ENCODE assay signal across 8 cellular contexts in genomic region chr5:56328753-56329560, GRCh38.
DNase-seq lines count a peak whose midpoint lies in the region; ATAC-seq, FAIRE-seq and TF ChIP-seq lines count a peak whose summit lies in the region.

No MANE protein-coding gene starts in this region.

- ATAC-seq in GM21360 (IDR thresholded peaks at IDR 0.05; ENCODE audit: unreplicated experiment) = peak; percentile 60
- ATAC-seq in heart left ventricle = no peak

- H3K4me3 ChIP-seq in ACC112 (ENCODE audit: low read depth, low read length) (no peak overlapping the region), Karpas-422 (ENCODE audit: low read length) (no peak overlapping the region), heart left ventricle (no peak overlapping the region)

- peak overlapping the region; percentile 5; the same call in 1 of the 2 replicates for H3K27ac ChIP-seq in ACC112 (ENCODE audit: low read depth, low read length)
- H3K27ac ChIP-seq in Karpas-422 (ENCODE audit: low read length) = no peak overlapping the region
- H3K27ac ChIP-seq in heart left ventricle = peak overlapping the region in 2 of 12 donors; percentile 3 to 30

- TF ChIP-seq CTCF in D721Med (IDR thresholded peaks at IDR 0.05; ENCODE audit: insufficient read depth, missing control alignments) (no peak), heart left ventricle (IDR thresholded peaks at IDR 0.05) (no peak)

- no peak for TF ChIP-seq POLR2A in heart left ventricle (IDR thresholded peaks at IDR 0.05)

- H3K36me3 ChIP-seq in ACC112 (ENCODE audit: insufficient read depth, low read length) (no peaks in the 10 kb centered on the region), Karpas-422 (ENCODE audit: insufficient read depth, low read length) (no peaks in the 10 kb centered on the region), heart left ventricle (no peaks in the 10 kb centered on the region)

- 53 to 69% (median 59%) methylated on average over 3 of the region's 3 CpGs for WGBS in heart left ventricle, 4 donors

- peak overlapping the region; percentile 58 for H3K4me3 Mint-ChIP-seq in activated naive CD8-positive, alpha-beta T cell treated with anti-CD3 and anti-CD28 coated beads for 36 hours

- peak overlapping the region; percentile 99 for H3K27ac Mint-ChIP-seq in activated naive CD8-positive, alpha-beta T cell treated with anti-CD3 and anti-CD28 coated beads for 36 hours

- H2AFZ ChIP-seq in ACC112 (ENCODE audit: low read length, unreplicated experiment) (no peak overlapping the region), Karpas-422 (ENCODE audit: low read length) (peak overlapping the region; percentile 53; the same call in 1 of the 2 replicates)

- peaks cover 19% of the 10 kb centered on the region for H3K9me3 Mint-ChIP-seq in activated naive CD8-positive, alpha-beta T cell treated with anti-CD3 and anti-CD28 coated beads for 36 hours

- no peaks in the 10 kb centered on the region for H3K27me3 Mint-ChIP-seq in activated naive CD8-positive, alpha-beta T cell treated with anti-CD3 and anti-CD28 coated beads for 36 hours

- FAIRE-seq in D721Med (lab: Jason Lieb, UNC) = no peak

- H3K9ac ChIP-seq in Karpas-422 (ENCODE audit: low read length) = no peak overlapping the region

- peaks cover 14% of the 10 kb centered on the region for H3K4me1 ChIP-seq in ACC112 (ENCODE audit: control insufficient read depth, insufficient read depth, low read length, unreplicated experiment)
- H3K4me1 ChIP-seq in Karpas-422 (ENCODE audit: low read length) = peaks cover 11% of the 10 kb centered on the region
- H3K4me1 ChIP-seq in heart left ventricle = peaks cover 0 to 32% (median 6%) of the 10 kb centered on the region in 12 donors

- intact Hi-C loops in heart left ventricle (cut with DNase I) = no loop called here

- H3K9me3 ChIP-seq in Karpas-422 (ENCODE audit: low read length) (no peaks in the 10 kb centered on the region), heart left ventricle (peaks cover 0 to 6% (median 0%) of the 10 kb centered on the region in 12 donors)

- DNase-seq in Karpas-422 (no peak), renal cortical epithelial cell (ENCODE audit: low read depth) (peak; percentile 91), D721Med (ENCODE audit: insufficient read length, low spot score) (no peak), heart left ventricle (no peak), retina (no peak)
- peak; percentile 49 for DNase-seq in activated naive CD8-positive, alpha-beta T cell treated with anti-CD3 and anti-CD28 coated beads for 36 hours

- no peaks in the 10 kb centered on the region for H3K79me2 ChIP-seq in ACC112 (ENCODE audit: control insufficient read depth, insufficient read depth, low read length, unreplicated experiment)
- H3K79me2 ChIP-seq in Karpas-422 (ENCODE audit: low read length) = no peaks in the 10 kb centered on the region

- peaks cover 52% of the 10 kb centered on the region for H3K4me1 Mint-ChIP-seq in activated naive CD8-positive, alpha-beta T cell treated with anti-CD3 and anti-CD28 coated beads for 36 hours

- no peaks in the 10 kb centered on the region for H4K20me1 ChIP-seq in Karpas-422 (ENCODE audit: insufficient read depth, low read depth, low read length)

- H3K36me3 Mint-ChIP-seq in activated naive CD8-positive, alpha-beta T cell treated with anti-CD3 and anti-CD28 coated beads for 36 hours = peaks cover 23% of the 10 kb centered on the region

- no peaks in the 10 kb centered on the region for H3K9me2 ChIP-seq in Karpas-422 (replicated peaks; ENCODE audit: insufficient read depth, low read length)

- H3K27me3 ChIP-seq in ACC112 (ENCODE audit: insufficient read depth, low read length) = no peaks in the 10 kb centered on the region
- no peaks in the 10 kb centered on the region for H3K27me3 ChIP-seq in Karpas-422 (ENCODE audit: low read length)
- no peaks in the 10 kb centered on the region for H3K27me3 ChIP-seq in heart left ventricle

- H3K4me2 ChIP-seq in Karpas-422 (ENCODE audit: low read depth, low read length, poor library complexity, severe bottlenecking) = no peak overlapping the region

Comparison
In these comparisons a context has a peak if more than half of its experiments do, and no peak if none do; other contexts are left out.
1. DNase-seq: peak in activated naive CD8-positive, alpha-beta T cell treated with anti-CD3 and anti-CD28 coated beads for 36 hours (single experiment) and renal cortical epithelial cell (single experiment); none in Karpas-422 (single experiment), D721Med (single experiment), heart left ventricle (0 of 5) and retina (single experiment).